Comparison of ENCODE assay signal across 27 cellular contexts in the genomic region with DNA sequence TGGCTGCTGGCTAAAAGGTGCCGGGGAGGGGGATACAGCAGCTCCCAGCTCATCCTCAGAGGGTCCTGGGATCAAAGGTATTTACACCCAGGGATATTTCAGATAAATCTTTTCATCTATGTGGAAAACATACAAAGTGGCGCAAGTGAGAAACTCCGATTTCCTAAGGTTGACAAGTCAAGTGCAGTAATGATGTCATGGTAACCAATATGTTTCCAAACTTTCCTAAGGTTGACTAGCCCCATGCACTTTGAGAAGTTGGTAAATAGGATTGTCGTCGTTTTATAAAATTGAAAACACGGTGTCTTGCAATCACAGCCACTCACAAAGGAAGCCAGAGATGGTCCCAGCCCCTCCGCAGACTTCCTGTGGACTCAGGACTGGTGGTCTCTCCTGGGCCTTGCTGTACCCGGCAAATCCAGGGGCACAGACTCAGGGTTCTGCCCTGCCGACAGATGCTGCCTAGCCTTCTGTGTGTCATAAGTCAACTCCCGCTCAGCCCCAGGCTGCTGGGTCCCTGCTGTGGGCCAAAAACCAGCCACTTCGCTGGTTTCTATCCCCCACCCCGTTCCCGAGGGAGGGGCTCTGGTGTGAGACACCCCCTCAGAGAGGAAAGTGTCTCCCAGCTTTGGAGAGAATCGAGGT.
A peak's percentile ranks its signal among the peaks of the same experiment; 100 is the strongest.
DNase-seq lines count a peak whose midpoint lies in the region; ATAC-seq and TF ChIP-seq lines count a peak whose summit lies in the region.
"Had no signal": no experiment of that assay in that cellular context is flagged by ENCODE, and none has a peak within 500 bp of the region (broad histone marks: within the 10 kb centered on the region; RNA-seq: fewer than 3 reads in every experiment).

No MANE protein-coding gene starts in this region.

- intact Hi-C loops in MCF 10A (cut with micrococcal nuclease) (loop anchor here (5.0 kb wide), 1 partner anchor 112 kb away; a partner anchor contains a TSS), mammary epithelial cell (cut with micrococcal nuclease) (loop anchor here (5.0 kb wide), 1 partner anchor 112 kb away; a partner anchor contains a TSS), sigmoid colon (cut with DNase I) (no loop called here)

- no peaks in the 10 kb centered on the region for H3K79me2 ChIP-seq in mammary epithelial cell (ENCODE audit: insufficient read depth, low read length)

- 85% methylated on average over 12 of the region's 14 CpGs for WGBS in mammary epithelial cell (ENCODE audit: low coverage, missing lambda C conversion rate)
- 73 to 80% methylated on average over 1 to 7 of the region's 14 CpGs for WGBS in gastroesophageal sphincter (ENCODE audit: low coverage in 1 of 2), 2 donors
- WGBS in sigmoid colon, 2 donors, result 77 to 91% methylated on average over 14 of the region's 14 CpGs

- H3K27me3 ChIP-seq in mammary epithelial cell (ENCODE audit: insufficient read depth, low read length), result no peaks in the 10 kb centered on the region
- H3K27me3 ChIP-seq in gastroesophageal sphincter, result no peaks in the 10 kb centered on the region
- H3K27me3 ChIP-seq in neutrophil, result no peaks in the 10 kb centered on the region
- H3K27me3 ChIP-seq in sigmoid colon, result no peaks in the 10 kb centered on the region
- H3K27me3 ChIP-seq in MG63, result no peaks in the 10 kb centered on the region
- H3K27me3 ChIP-seq: dorsolateral prefrontal cortex, suprapubic skin had no signal

- peak overlapping the region; percentile 66 for H3K27ac Mint-ChIP-seq in MCF 10A (ENCODE audit: low read depth, unreplicated experiment)
- H3K27ac Mint-ChIP-seq: activated CD4-positive, alpha-beta memory T cell treated with anti-CD3 and anti-CD28 coated beads for 36 hours; activated naive CD4-positive, alpha-beta T cell treated with anti-CD3 and anti-CD28 coated beads, Interleukin-2, amount 50 U/mL, for 72 hours; stimulated activated effector memory CD8-positive, alpha-beta T cell treated with anti-CD3 and anti-CD28 coated beads, Interleukin-12 subunit alpha, Interleukin-12 subunit beta, amount 100 ng/mL, for 72 hours had no signal

- H3K4me1 Mint-ChIP-seq in MCF 10A (ENCODE audit: insufficient read depth, unreplicated experiment), result peaks cover 44% of the 10 kb centered on the region
- H3K4me1 Mint-ChIP-seq: central memory CD8-positive, alpha-beta T cell had no signal

- TF ChIP-seq POLR2A in gastroesophageal sphincter (IDR thresholded peaks at IDR 0.05) (no peak), sigmoid colon (IDR thresholded peaks at IDR 0.05) (no peak)

- H4K20me1 ChIP-seq in mammary epithelial cell (ENCODE audit: insufficient read depth, low read length), result no peaks in the 10 kb centered on the region

- no peak overlapping the region for H3K4me3 Mint-ChIP-seq in MCF 10A (ENCODE audit: unreplicated experiment)
- H3K4me3 Mint-ChIP-seq: activated CD4-positive, alpha-beta memory T cell treated with anti-CD3 and anti-CD28 coated beads for 36 hours; central memory CD8-positive, alpha-beta T cell; H9; stimulated activated effector memory CD8-positive, alpha-beta T cell treated with anti-CD3 and anti-CD28 coated beads, Interleukin-12 subunit alpha, Interleukin-12 subunit beta, amount 100 ng/mL, for 72 hours; T-helper 17 cell had no signal

- H3K4me1 ChIP-seq in mammary epithelial cell (ENCODE audit: insufficient read depth, low read length) (peaks cover 34% of the 10 kb centered on the region), gastroesophageal sphincter (peaks cover 18 to 78% (median 33%) of the 10 kb centered on the region in 3 donors), neutrophil (ENCODE audit: control insufficient read depth in 1 of 2, insufficient read depth in 1 of 2, low read depth in 1 of 2, low read length in 1 of 2) (no peaks in the 10 kb centered on the region), sigmoid colon (peaks cover 0 to 46% (median 41%) of the 10 kb centered on the region in 4 donors)

- no TSS peak for BruUV-seq in MCF 10A (replicated peaks; lab: Mats Ljungman, UMichigan)
- no TSS peak for BruUV-seq in mammary epithelial cell (replicated peaks; lab: Mats Ljungman, UMichigan)

- TF ChIP-seq CTCF in MCF 10A (IDR thresholded peaks at IDR 0.05; ENCODE audit: unreplicated experiment) (no peak), mammary epithelial cell (conservative IDR thresholded peaks at IDR 0.05 in 1 of 2, IDR thresholded peaks at IDR 0.05 in 1 of 2; ENCODE audit: extremely low read depth in 1 of 2, insufficient read depth in 1 of 2, low read depth in 1 of 2, low read length in 2 of 2) (no peak), gastroesophageal sphincter (IDR thresholded peaks at IDR 0.05) (no peak), neutrophil (IDR thresholded peaks at IDR 0.05) (no peak), sigmoid colon (IDR thresholded peaks at IDR 0.05) (no peak)

- CTCF ChIA-PET in MCF 10A (lab: Yijun Ruan, JAX), result no interaction called here
- CTCF ChIA-PET in mammary epithelial cell (lab: Charles Lee; ENCODE audit: low non-redundant PET), result interaction anchor here (0.6 kb wide), 1 partner anchor 89 kb away, joined by 3 read pairs; no protein-coding TSS in a partner anchor

- TF ChIP-seq EP300 in gastroesophageal sphincter (IDR thresholded peaks at IDR 0.05), result no peak
- no peak for TF ChIP-seq EP300 in sigmoid colon (IDR thresholded peaks at IDR 0.05)

- H3K27ac ChIP-seq in mammary epithelial cell (ENCODE audit: insufficient read depth, low read depth, low read length) (no peak overlapping the region), gastroesophageal sphincter (peak overlapping the region; percentile 22 to 97 (median 93)), neutrophil (peak overlapping the region; percentile 53), sigmoid colon (peak overlapping the region in 1 of 4 donors; percentile 92)
- H3K27ac ChIP-seq: A549, dorsolateral prefrontal cortex, suprapubic skin had no signal

- no peaks in the 10 kb centered on the region for H3K9me3 ChIP-seq in mammary epithelial cell (replicated peaks; ENCODE audit: insufficient read depth, low read length)
- no peaks in the 10 kb centered on the region for H3K9me3 ChIP-seq in gastroesophageal sphincter
- no peaks in the 10 kb centered on the region for H3K9me3 ChIP-seq in neutrophil
- H3K9me3 ChIP-seq in sigmoid colon, result no peaks in the 10 kb centered on the region
- H3K9me3 ChIP-seq in MG63, result no peaks in the 10 kb centered on the region
- H3K9me3 ChIP-seq: A549, SK-N-SH, suprapubic skin had no signal

- H3K36me3 ChIP-seq in mammary epithelial cell (ENCODE audit: insufficient read depth, low read length) (no peaks in the 10 kb centered on the region), gastroesophageal sphincter (no peaks in the 10 kb centered on the region), neutrophil (peaks cover 71% of the 10 kb centered on the region), sigmoid colon (no peaks in the 10 kb centered on the region), MG63 (no peaks in the 10 kb centered on the region)
- H3K36me3 ChIP-seq: suprapubic skin had no signal

- H3K4me3 ChIP-seq in mammary epithelial cell (replicated peaks in 1 of 3; ENCODE audit: insufficient read depth in 1 of 3, low read depth in 2 of 3, low read length in 3 of 3) (no peak overlapping the region), gastroesophageal sphincter (no peak overlapping the region), neutrophil (ENCODE audit: low read depth in 1 of 2, low read length in 1 of 2) (no peak overlapping the region), sigmoid colon (no peak overlapping the region), MG63 (no peak overlapping the region)
- H3K4me3 ChIP-seq: A549, dorsolateral prefrontal cortex, suprapubic skin had no signal

- H2AFZ ChIP-seq in mammary epithelial cell (ENCODE audit: low read depth, low read length), result no peak overlapping the region

- no peak overlapping the region for H3K9ac ChIP-seq in mammary epithelial cell (ENCODE audit: insufficient read depth, low read length)
- H3K9ac ChIP-seq: SK-N-SH had no signal

- H3K9me3 Mint-ChIP-seq in MCF 10A (ENCODE audit: unreplicated experiment), result no peaks in the 10 kb centered on the region
- H3K9me3 Mint-ChIP-seq: activated CD4-positive, alpha-beta memory T cell treated with anti-CD3 and anti-CD28 coated beads for 36 hours; activated naive CD4-positive, alpha-beta T cell treated with anti-CD3 and anti-CD28 coated beads, Interleukin-2, amount 50 U/mL, for 72 hours; central memory CD8-positive, alpha-beta T cell; H9; stimulated activated effector memory CD8-positive, alpha-beta T cell treated with anti-CD3 and anti-CD28 coated beads, Interleukin-12 subunit alpha, Interleukin-12 subunit beta, amount 100 ng/mL, for 72 hours had no signal

- in situ Hi-C loops in mammary epithelial cell (cut with MboI; ENCODE audit: low sequenced_read_pairs in 2 of 2), result no loop called here

- POLR2A ChIA-PET in MCF 10A (lab: Yijun Ruan, JAX), result interaction anchor here (1.0 to 1.5 kb wide), 3 partner anchors 22 to 112 kb away, joined by 3 to 5 read pairs (median 4); a partner anchor contains a TSS

- no peak for ATAC-seq in gastroesophageal sphincter
- no peak for ATAC-seq in GM18517 (IDR thresholded peaks at IDR 0.05; ENCODE audit: unreplicated experiment)
- ATAC-seq: left ventricle myocardium superior, sciatic nerve, T-helper 17 cell had no signal

- H3K27me3 Mint-ChIP-seq in MCF 10A (ENCODE audit: insufficient read depth, unreplicated experiment), result no peaks in the 10 kb centered on the region
- H3K27me3 Mint-ChIP-seq: activated CD4-positive, alpha-beta memory T cell treated with anti-CD3 and anti-CD28 coated beads for 36 hours; central memory CD8-positive, alpha-beta T cell; T-helper 17 cell had no signal

- H3K36me3 Mint-ChIP-seq in MCF 10A (ENCODE audit: insufficient read depth, unreplicated experiment), result no peaks in the 10 kb centered on the region
- H3K36me3 Mint-ChIP-seq: activated CD4-positive, alpha-beta memory T cell treated with anti-CD3 and anti-CD28 coated beads for 36 hours; activated naive CD4-positive, alpha-beta T cell treated with anti-CD3 and anti-CD28 coated beads, Interleukin-2, amount 50 U/mL, for 72 hours; stimulated activated effector memory CD8-positive, alpha-beta T cell treated with anti-CD3 and anti-CD28 coated beads, Interleukin-12 subunit alpha, Interleukin-12 subunit beta, amount 100 ng/mL, for 72 hours had no signal

- dilution Hi-C loops in mammary epithelial cell (cut with HindIII; ENCODE audit: low sequenced_read_pairs), result no loop called here

- no peak overlapping the region for H3K4me2 ChIP-seq in mammary epithelial cell (ENCODE audit: insufficient read depth, low read depth, low read length)
- H3K4me2 ChIP-seq: A549, SK-N-SH had no signal

- DNase-seq in MCF 10A (ENCODE audit: unreplicated experiment) (no peak), mammary epithelial cell (no peak), sigmoid colon (no peak), MG63 (no peak)
- DNase-seq in effector CD8-positive, alpha-beta T cell (lab: John Stamatoyannopoulos, UW), result no peak
- DNase-seq: activated CD4-positive, alpha-beta memory T cell treated with anti-CD3 and anti-CD28 coated beads for 36 hours; activated CD4-positive, CD25-positive, alpha-beta regulatory T cell treated with anti-CD3 and anti-CD28 coated beads, Interleukin-2, amount 50 U/mL, for 72 hours; activated CD8-positive, alpha-beta memory T cell treated with anti-CD3 and anti-CD28 coated beads, Interleukin-2, amount 50 U/mL, for 4 hours; dorsolateral prefrontal cortex; H9; KBM-7; left ventricle myocardium superior; NCI-H1417 treated with DMSO at 0.1 percent for 48 hours; NCI-H2081 treated with DMSO at 0.1 percent for 48 hours; NCI-H82; SK-N-SH; stimulated activated CD4-positive, alpha-beta T cell treated with anti-CD3 and anti-CD28 coated beads, Interleukin-4, amount 100 ng/mL, for 24 hours; T-helper 17 cell had no signal
